10 cellular contexts compared by ENCODE assay signal in the genomic region with DNA sequence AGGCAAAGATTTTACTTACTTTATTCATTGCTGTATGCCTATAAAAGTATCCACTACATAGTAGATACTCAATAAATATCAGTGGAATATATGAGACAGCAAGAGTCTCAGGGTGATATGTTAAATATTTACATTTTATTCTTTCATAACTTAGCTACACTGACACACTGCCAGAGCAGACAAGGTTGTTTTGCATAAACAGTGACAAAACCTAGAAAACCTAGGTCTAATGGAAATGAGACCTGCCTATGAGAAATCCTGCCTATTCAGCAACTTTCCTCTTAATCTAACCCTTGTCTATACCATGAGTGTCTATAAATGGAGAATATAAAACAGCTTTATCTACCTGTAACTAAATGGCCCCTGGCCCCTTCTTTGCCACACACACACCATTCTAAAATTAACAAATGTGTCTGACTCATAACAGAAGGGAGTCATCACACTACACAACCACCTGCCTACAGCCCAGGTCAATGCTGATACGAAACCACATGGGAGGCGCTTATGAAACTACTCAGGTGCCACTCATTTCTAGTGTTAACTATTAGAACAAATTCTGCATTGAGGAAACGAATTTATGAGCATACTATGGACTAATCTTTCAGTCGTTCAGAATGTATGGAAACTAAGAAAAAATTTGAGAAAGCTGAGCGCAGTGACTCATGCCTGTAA.
DNase-seq lines count a peak whose midpoint lies in the region; ATAC-seq lines count a peak whose summit lies in the region.
"Had no signal": no experiment of that assay in that cellular context is flagged by ENCODE, and none has a peak within 500 bp of the region (broad histone marks: within the 10 kb centered on the region; RNA-seq: fewer than 3 reads in every experiment).

No MANE protein-coding gene starts in this region.

- H3K4me1 ChIP-seq in right cardiac atrium (ENCODE audit: control insufficient read depth, insufficient read depth, low read length): no peaks in the 10 kb centered on the region

- intact Hi-C loops in right cardiac atrium (cut with DNase I): no loop called here

- WGBS in right cardiac atrium: 90% methylated on average over 5 of the region's 5 CpGs

- ATAC-seq in GM18502 (IDR thresholded peaks at IDR 0.05; ENCODE audit: poor library complexity, unreplicated experiment) (peak; percentile 100), GM21515 (IDR thresholded peaks at IDR 0.05; ENCODE audit: unreplicated experiment) (peak; percentile 94), HG03469 (IDR thresholded peaks at IDR 0.05; ENCODE audit: unreplicated experiment) (peak; percentile 92), left lobe of liver (no peak), right cardiac atrium (no peak)
- ATAC-seq: mucosa of descending colon had no signal

- no peak overlapping the region for H3K27ac ChIP-seq in right cardiac atrium (ENCODE audit: low read length)
- H3K27ac ChIP-seq: cardiac muscle cell had no signal

- H3K4me3 ChIP-seq in right cardiac atrium (ENCODE audit: low read length): no peak overlapping the region
- H3K4me3 ChIP-seq: cardiac muscle cell, mucosa of descending colon had no signal

- H3K27me3 ChIP-seq in right cardiac atrium (ENCODE audit: control insufficient read depth, insufficient read depth): no peaks in the 10 kb centered on the region
- H3K27me3 ChIP-seq: cardiac muscle cell had no signal

- DNase-seq in germinal center (ENCODE audit: low spot score) (peak; percentile 2), CD1c-positive myeloid dendritic cell (ENCODE audit: extremely low spot score) (no peak), left lobe of liver (ENCODE audit: low spot score) (no peak), AML-193 (lab: John Stamatoyannopoulos, UW) (no peak), right cardiac atrium (no peak)
- DNase-seq: mucosa of descending colon had no signal

- H3K9me3 ChIP-seq in right cardiac atrium (ENCODE audit: control insufficient read depth, low read length): no peaks in the 10 kb centered on the region
- H3K9me3 ChIP-seq: mucosa of descending colon had no signal

Comparison
In these comparisons a context has a peak if more than half of its experiments do, and no peak if none do; other contexts are left out.
1. ATAC-seq: peak in GM18502 (single experiment), GM21515 (single experiment) and HG03469 (single experiment); none in left lobe of liver (single experiment) and right cardiac atrium (0 of 2).